Comparison of ENCODE assay signal across 20 cellular contexts in the genomic region with DNA sequence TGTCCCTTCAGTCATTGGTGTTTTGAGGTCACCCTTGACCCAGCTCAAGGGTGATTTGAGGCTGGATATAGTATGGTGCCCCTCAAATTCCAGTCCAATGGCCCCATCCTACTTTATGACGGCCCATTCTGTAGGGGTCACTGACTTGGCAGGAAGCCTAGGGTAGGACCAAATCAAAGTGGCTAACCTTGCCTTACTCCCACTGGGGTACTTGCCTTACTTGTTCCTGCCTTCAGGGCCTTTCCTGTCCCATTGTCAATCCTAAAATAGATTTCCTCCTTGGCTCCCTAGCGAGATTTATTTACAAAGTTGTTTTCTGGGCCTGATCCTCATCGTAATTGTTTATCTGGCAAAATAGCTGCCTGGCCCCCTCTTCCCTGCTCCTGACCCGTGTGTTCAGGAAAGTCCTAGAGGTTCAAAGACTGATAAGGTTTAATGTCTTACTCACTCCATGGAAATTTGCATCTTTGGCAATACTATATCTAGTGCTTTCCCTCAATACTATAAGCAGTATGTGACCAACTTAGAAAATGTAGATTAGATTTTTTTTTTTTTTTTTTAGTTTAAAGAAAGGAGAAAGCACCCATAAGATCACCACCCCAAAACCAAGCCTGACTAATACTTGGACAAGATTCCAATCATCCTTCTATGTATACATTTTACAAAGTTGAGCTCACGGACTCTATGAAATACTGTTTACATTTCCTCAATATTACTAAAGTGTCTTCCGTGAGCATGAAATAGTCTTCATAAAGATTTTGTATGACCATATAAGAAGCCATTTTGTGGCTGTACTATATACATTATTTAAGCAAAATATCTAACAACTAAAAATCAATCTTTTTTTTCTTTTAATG. TPM values are rescaled to one million over a fixed set of nuclear protein-coding genes. Genes with fewer than 3 reads are reported as not detected.
DNase-seq lines count a peak whose midpoint lies in the region; ATAC-seq and TF ChIP-seq lines count a peak whose summit lies in the region.
"Had no signal": no experiment of that assay in that cellular context is flagged by ENCODE, and none has a peak within 500 bp of the region (broad histone marks: within the 10 kb centered on the region; RNA-seq: fewer than 3 reads in every experiment).

No MANE protein-coding gene starts in this region.

- DNase-seq in CD8-positive, alpha-beta T cell: no peak
- DNase-seq in activated naive CD8-positive, alpha-beta T cell treated with anti-CD3 and anti-CD28 coated beads for 36 hours: no peak
- DNase-seq in right lobe of liver: no peak
- DNase-seq in NCI-H774 (lab: John Stamatoyannopoulos, UW): no peak
- DNase-seq in progenitor cell of endocrine pancreas (ENCODE audit: low spot score, unreplicated experiment): no peak
- DNase-seq: activated CD4-positive, CD25-positive, alpha-beta regulatory T cell; activated effector memory CD4-positive, alpha-beta T cell treated with anti-CD3 and anti-CD28 coated beads, Interleukin-2, amount 50 U/mL, for 16 hours; colonic mucosa; DMS53; H7; lower lobe of right lung; NCI-H1436 treated with DMSO at 0.1 percent for 48 hours; NCI-H2171 treated with DMSO at 0.1 percent for 48 hours; NCI-H526 treated with DMSO at 0.1 percent for 48 hours; SJCRH30; stimulated activated CD4-positive, alpha-beta T cell treated with anti-CD3 and anti-CD28 coated beads, Interleukin-2, amount 100 ng/mL, for 48 hours; stomach had no signal

- POLR2A ChIA-PET in CD8-positive, alpha-beta T cell (lab: Charles Lee): no interaction called here

- TF ChIP-seq CTCF in CD8-positive, alpha-beta T cell (IDR thresholded peaks at IDR 0.05): no peak
- no peak for TF ChIP-seq CTCF in right lobe of liver (IDR thresholded peaks at IDR 0.05)
- TF ChIP-seq CTCF in progenitor cell of endocrine pancreas (IDR thresholded peaks at IDR 0.05; ENCODE audit: unreplicated experiment): no peak

- peak overlapping the region; percentile 55 for H3K27ac Mint-ChIP-seq in CD8-positive, alpha-beta T cell
- H3K27ac Mint-ChIP-seq in activated naive CD8-positive, alpha-beta T cell treated with anti-CD3 and anti-CD28 coated beads for 36 hours: peak overlapping the region; percentile 48
- no peak overlapping the region for H3K27ac Mint-ChIP-seq in progenitor cell of endocrine pancreas
- H3K27ac Mint-ChIP-seq: type B pancreatic cell had no signal

- no peaks in the 10 kb centered on the region for H3K9me3 Mint-ChIP-seq in CD8-positive, alpha-beta T cell
- peaks cover 2% of the 10 kb centered on the region for H3K9me3 Mint-ChIP-seq in activated naive CD8-positive, alpha-beta T cell treated with anti-CD3 and anti-CD28 coated beads for 36 hours
- peaks cover 20% of the 10 kb centered on the region for H3K9me3 Mint-ChIP-seq in progenitor cell of endocrine pancreas (ENCODE audit: low read depth)

- H3K27me3 Mint-ChIP-seq in CD8-positive, alpha-beta T cell (ENCODE audit: low read depth): no peaks in the 10 kb centered on the region
- no peaks in the 10 kb centered on the region for H3K27me3 Mint-ChIP-seq in activated naive CD8-positive, alpha-beta T cell treated with anti-CD3 and anti-CD28 coated beads for 36 hours
- no peaks in the 10 kb centered on the region for H3K27me3 Mint-ChIP-seq in progenitor cell of endocrine pancreas
- H3K27me3 Mint-ChIP-seq: type B pancreatic cell had no signal

- peak overlapping the region in 2 of 11 experiments; percentile 1 to 13; a peak in 3 of 22 replicates for H3K27ac ChIP-seq in BLaER1 treated with 17β-estradiol and CSF1 and Interleukin-3, amounts not matched to agents 10 nM and 100 nM
- H3K27ac ChIP-seq in CD8-positive, alpha-beta T cell (ENCODE audit: low read depth, low read length): no peak overlapping the region
- H3K27ac ChIP-seq in right lobe of liver: no peak overlapping the region
- H3K27ac ChIP-seq: colonic mucosa, lower lobe of right lung, SJCRH30, stomach had no signal

- 51% methylated on average over 6 of the region's 6 CpGs for WGBS in right lobe of liver (ENCODE audit: insufficient coverage, low coverage, low lambda C conversion rate, missing lambda C conversion rate)

- peaks cover 71% of the 10 kb centered on the region for H3K4me1 Mint-ChIP-seq in CD8-positive, alpha-beta T cell (ENCODE audit: low read depth)
- peaks cover 43% of the 10 kb centered on the region for H3K4me1 Mint-ChIP-seq in activated naive CD8-positive, alpha-beta T cell treated with anti-CD3 and anti-CD28 coated beads for 36 hours
- H3K4me1 Mint-ChIP-seq in progenitor cell of endocrine pancreas (ENCODE audit: low read depth): peaks cover under 1% of the 10 kb centered on the region

- H3K4me3 ChIP-seq in BLaER1 treated with 17β-estradiol and CSF1 and Interleukin-3, amounts not matched to agents 10 nM and 100 nM: no peak overlapping the region
- no peak overlapping the region for H3K4me3 ChIP-seq in CD8-positive, alpha-beta T cell (ENCODE audit: low read depth, low read length)
- no peak overlapping the region for H3K4me3 ChIP-seq in right lobe of liver
- H3K4me3 ChIP-seq: colonic mucosa, lower lobe of right lung, SJCRH30, stomach had no signal

- peaks cover 44% of the 10 kb centered on the region for H3K36me3 Mint-ChIP-seq in CD8-positive, alpha-beta T cell
- H3K36me3 Mint-ChIP-seq in activated naive CD8-positive, alpha-beta T cell treated with anti-CD3 and anti-CD28 coated beads for 36 hours: peaks cover 44% of the 10 kb centered on the region
- peaks cover 1% of the 10 kb centered on the region for H3K36me3 Mint-ChIP-seq in progenitor cell of endocrine pancreas (ENCODE audit: insufficient read depth)
- H3K36me3 Mint-ChIP-seq: type B pancreatic cell had no signal

- no peak for TF ChIP-seq POLR2A in right lobe of liver (IDR thresholded peaks at IDR 0.05)

- no peak for ATAC-seq in CD8-positive, alpha-beta T cell
- ATAC-seq in right lobe of liver (peak; percentile 40 to 77 (median 51)), HG02642 (IDR thresholded peaks at IDR 0.05; ENCODE audit: poor library complexity, unreplicated experiment) (no peak)

- H3K36me3 ChIP-seq in BLaER1 treated with 17β-estradiol and CSF1 and Interleukin-3, amounts not matched to agents 10 nM and 100 nM: peaks cover 14 to 72% (median 51%) of the 10 kb centered on the region in 11 experiments; a peak in 21 of 22 replicates
- no peaks in the 10 kb centered on the region for H3K36me3 ChIP-seq in CD8-positive, alpha-beta T cell (ENCODE audit: insufficient read depth, low read length)
- no peaks in the 10 kb centered on the region for H3K36me3 ChIP-seq in right lobe of liver
- H3K36me3 ChIP-seq: colonic mucosa, SJCRH30 had no signal

- CTCF ChIA-PET in CD8-positive, alpha-beta T cell (lab: Charles Lee): no interaction called here

- H3K9me3 ChIP-seq in BLaER1 treated with 17β-estradiol and CSF1 and Interleukin-3, amounts not matched to agents 10 nM and 100 nM (replicated peaks in 1 of 11): peaks cover 0 to 6% (median 0%) of the 10 kb centered on the region in 11 experiments; a peak in 3 of 22 replicates
- H3K9me3 ChIP-seq in CD8-positive, alpha-beta T cell (ENCODE audit: low read length): no peaks in the 10 kb centered on the region
- no peaks in the 10 kb centered on the region for H3K9me3 ChIP-seq in right lobe of liver
- H3K9me3 ChIP-seq: colonic mucosa, lower lobe of right lung, SJCRH30 had no signal

- peak overlapping the region in 10 of 11 experiments; percentile 4 to 46 (median 30); a peak in 17 of 22 replicates for H3K4me2 ChIP-seq in BLaER1 treated with 17β-estradiol and CSF1 and Interleukin-3, amounts not matched to agents 10 nM and 100 nM

- H4K20me1 ChIP-seq in BLaER1 treated with 17β-estradiol and CSF1 and Interleukin-3, amounts not matched to agents 10 nM and 100 nM: peaks cover 76 to 100% (median 98%) of the 10 kb centered on the region in 11 experiments

- H3K27me3 ChIP-seq in BLaER1 treated with 17β-estradiol and CSF1 and Interleukin-3, amounts not matched to agents 10 nM and 100 nM: peaks cover 0 to 22% (median 17%) of the 10 kb centered on the region in 11 experiments; a peak in 14 of 22 replicates
- no peaks in the 10 kb centered on the region for H3K27me3 ChIP-seq in CD8-positive, alpha-beta T cell (ENCODE audit: insufficient read depth, low read length)
- no peaks in the 10 kb centered on the region for H3K27me3 ChIP-seq in right lobe of liver
- H3K27me3 ChIP-seq: colonic mucosa, SJCRH30, stomach had no signal

- peaks cover 5 to 58% (median 9%) of the 10 kb centered on the region in 10 experiments; a peak in 18 of 20 replicates for H3K4me1 ChIP-seq in BLaER1 treated with 17β-estradiol and CSF1 and Interleukin-3, amounts not matched to agents 10 nM and 100 nM
- H3K4me1 ChIP-seq in CD8-positive, alpha-beta T cell (ENCODE audit: insufficient read depth, low read length): peaks cover 63% of the 10 kb centered on the region
- no peaks in the 10 kb centered on the region for H3K4me1 ChIP-seq in right lobe of liver
- H3K4me1 ChIP-seq: colonic mucosa had no signal

- intact Hi-C loops in CD8-positive, alpha-beta T cell (cut with DNase I, micrococcal nuclease): no loop called here
- intact Hi-C loops in right lobe of liver (cut with DNase I): no loop called here

- H3K4me3 Mint-ChIP-seq in CD8-positive, alpha-beta T cell: no peak overlapping the region
- H3K4me3 Mint-ChIP-seq in activated naive CD8-positive, alpha-beta T cell treated with anti-CD3 and anti-CD28 coated beads for 36 hours: no peak overlapping the region
- no peak overlapping the region for H3K4me3 Mint-ChIP-seq in progenitor cell of endocrine pancreas (ENCODE audit: low read depth)
- H3K4me3 Mint-ChIP-seq: type B pancreatic cell had no signal

- H3K9ac ChIP-seq in BLaER1 treated with 17β-estradiol and CSF1 and Interleukin-3, amounts not matched to agents 10 nM and 100 nM: no peak overlapping the region

RNA-seq across cellular contexts. Expression of a gene that starts 44.8 kb away (rescaled TPM):
- 100 to 1,000 TPM; 285 to 286 TPM for total RNA-seq in CD8-positive, alpha-beta T cell
- 100 to 1,000 TPM; 433 to 443 TPM for total RNA-seq in activated naive CD8-positive, alpha-beta T cell treated with anti-CD3 and anti-CD28 coated beads for 36 hours
- 100 to 1,000 TPM in 3 of 6 experiments, 10 to 100 TPM in 3; 63.6 to 150 (median 104) TPM for total RNA-seq in right lobe of liver
- 28.8 and 34.0 TPM in 2 replicates for total RNA-seq in progenitor cell of endocrine pancreas

Comparison
In these comparisons a context has a peak if more than half of its experiments do, and no peak if none do; other contexts are left out.
1. ATAC-seq: peak in right lobe of liver (4 of 4); none in CD8-positive, alpha-beta T cell (single experiment) and HG02642 (single experiment).